Comparison of ENCODE assay signal across 25 cellular contexts in genomic region chr2:130911482-130911881, GRCh38.
"Had no signal": no experiment of that assay in that cellular context is flagged by ENCODE, and none has a peak within 500 bp of the region (broad histone marks: within the 10 kb centered on the region; RNA-seq: fewer than 3 reads in every experiment).

No MANE protein-coding gene starts in this region.

- H2AFZ ChIP-seq: parathyroid adenoma had no signal

- H3K4me3 ChIP-seq: adrenal gland, ascending aorta, left ventricle myocardium inferior, stomach, upper lobe of right lung had no signal

- H3K27me3 ChIP-seq: ascending aorta had no signal

- H3K36me3 ChIP-seq: adrenal gland, ascending aorta, brain microvascular endothelial cell, left ventricle myocardium inferior, neutrophil, stomach, upper lobe of right lung had no signal

- H3K9me3 Mint-ChIP-seq: activated T-cell treated with anti-CD3 and anti-CD28 coated beads, Interleukin-2, amount 50 U/mL, for 4 hours; activated T-helper 2 cell treated with anti-CD3 and anti-CD28 coated beads, Interferon-gamma antibody, Interleukin-2, Interleukin-4, amounts not matched to agents 10 μg/mL and 5 μg/mL and 100 μg/mL, durations not matched to agents 14 hours and 24 hours and 36 hours; central memory CD8-positive, alpha-beta T cell; immature natural killer cell; natural killer cell treated with Interleukin-12 subunit alpha and Interleukin-12 subunit beta and Interleukin-15 and Interleukin-18, amount 100 ng/mL, for 72 hours; stimulated activated memory B cell treated with anti-CD40 and anti-IgM and Interleukin-4, amounts not matched to agents 10 μg/mL and 1 μg/mL and 100 μg/mL, for 72 hours; T-helper 1 cell treated with Interleukin-12 subunit alpha and Interleukin-12 subunit beta and Interleukin-4 antibody, amounts not matched to agents 30 μg/mL and 1 μg/mL, for 36 hours had no signal

- H3K9ac ChIP-seq: parathyroid adenoma had no signal

- H3K27ac Mint-ChIP-seq: activated naive CD8-positive, alpha-beta T cell; activated T-helper 2 cell treated with anti-CD3 and anti-CD28 coated beads, Interferon-gamma antibody, Interleukin-2, Interleukin-4, amounts not matched to agents 10 μg/mL and 5 μg/mL and 100 μg/mL, durations not matched to agents 14 hours and 24 hours and 36 hours; immature natural killer cell; mesothelial cell of epicardium; natural killer cell treated with Interleukin-12 subunit alpha and Interleukin-12 subunit beta and Interleukin-15 and Interleukin-18, amount 100 ng/mL, for 72 hours; stimulated activated memory B cell treated with anti-CD40 and anti-IgM and Interleukin-4, amounts not matched to agents 10 μg/mL and 1 μg/mL and 100 μg/mL, for 72 hours; T-helper 1 cell treated with Interleukin-12 subunit alpha and Interleukin-12 subunit beta and Interleukin-4 antibody, amounts not matched to agents 30 μg/mL and 1 μg/mL, for 36 hours had no signal

- H3K27ac ChIP-seq: adrenal gland, ascending aorta, brain microvascular endothelial cell, left ventricle myocardium inferior, neutrophil, parathyroid adenoma, stomach, upper lobe of right lung had no signal

- H3K79me2 ChIP-seq: parathyroid adenoma had no signal

- DNase-seq: activated CD4-positive, alpha-beta T cell treated with anti-CD3 and anti-CD28 coated beads for 4 hours; activated CD4-positive, alpha-beta T cell treated with anti-CD3 and anti-CD28 coated beads, Interleukin-2, amount 50 U/mL, for 48 hours; activated CD4-positive, CD25-positive, alpha-beta regulatory T cell; activated CD8-positive, alpha-beta memory T cell treated with anti-CD3 and anti-CD28 coated beads, Interleukin-2, amount 50 U/mL, for 48 hours; activated naive CD4-positive, alpha-beta T cell; activated T-cell treated with anti-CD3 and anti-CD28 coated beads, Interleukin-2, amount 50 U/mL, for 4 hours; adrenal gland; brain microvascular endothelial cell; effector memory CD4-positive, alpha-beta T cell; immature natural killer cell; left ventricle myocardium inferior; stimulated activated CD4-positive, alpha-beta T cell treated with anti-CD3 and anti-CD28 coated beads, Interleukin-2, amount 100 ng/mL, for 24 hours; stomach; T1000; upper lobe of right lung had no signal

- H3K4me1 Mint-ChIP-seq: central memory CD8-positive, alpha-beta T cell; immature natural killer cell had no signal

- H3K4me1 ChIP-seq: adrenal gland, ascending aorta, left ventricle myocardium inferior, parathyroid adenoma, upper lobe of right lung had no signal

- H3K36me3 Mint-ChIP-seq: activated naive CD8-positive, alpha-beta T cell; mesothelial cell of epicardium; natural killer cell treated with Interleukin-12 subunit alpha and Interleukin-12 subunit beta and Interleukin-15 and Interleukin-18, amount 100 ng/mL, for 72 hours; stimulated activated memory B cell treated with anti-CD40 and anti-IgM and Interleukin-4, amounts not matched to agents 10 μg/mL and 1 μg/mL and 100 μg/mL, for 72 hours had no signal

- H3K4me3 Mint-ChIP-seq: activated naive CD8-positive, alpha-beta T cell; activated T-cell treated with anti-CD3 and anti-CD28 coated beads, Interleukin-2, amount 50 U/mL, for 4 hours; central memory CD8-positive, alpha-beta T cell; immature natural killer cell; mesothelial cell of epicardium; natural killer cell treated with Interleukin-12 subunit alpha and Interleukin-12 subunit beta and Interleukin-15 and Interleukin-18, amount 100 ng/mL, for 72 hours; stimulated activated memory B cell treated with anti-CD40 and anti-IgM and Interleukin-4, amounts not matched to agents 10 μg/mL and 1 μg/mL and 100 μg/mL, for 72 hours; T-helper 1 cell treated with Interleukin-12 subunit alpha and Interleukin-12 subunit beta and Interleukin-4 antibody, amounts not matched to agents 30 μg/mL and 1 μg/mL, for 36 hours had no signal

- H3K9me3 ChIP-seq: adrenal gland, ascending aorta, neutrophil, upper lobe of right lung had no signal
